ENCODE assay signal across 20 cellular contexts in genomic region chr5:177064500-177065277, GRCh38. TPM values are rescaled to one million over a fixed set of nuclear protein-coding genes. Genes with fewer than 3 reads are reported as not detected.
DNase-seq lines count a peak whose midpoint lies in the region; ATAC-seq, FAIRE-seq and TF ChIP-seq lines count a peak whose summit lies in the region.
"Had no signal": no experiment of that assay in that cellular context is flagged by ENCODE, and none has a peak within 500 bp of the region (broad histone marks: within the 10 kb centered on the region; RNA-seq: fewer than 3 reads in every experiment).

No MANE protein-coding gene starts in this region.

- H3K9me3 ChIP-seq in kidney (ENCODE audit: control insufficient read depth in 1 of 2, low read length in 2 of 2) (no peaks in the 10 kb centered on the region), sigmoid colon (no peaks in the 10 kb centered on the region)
- H3K9me3 ChIP-seq: A549, BE2C had no signal

- DNase-seq in activated B cell treated with CpG ODN at 0.5 μM for 24 hours = no peak
- peak; percentile 40 for DNase-seq in chondrocyte (ENCODE audit: low spot score)
- DNase-seq in kidney = peak; percentile 60
- peak; percentile 50 for DNase-seq in sigmoid colon
- no peak for DNase-seq in COLO829 (ENCODE audit: low spot score)
- no peak for DNase-seq in osteocyte (ENCODE audit: extremely low spot score, unreplicated experiment)
- DNase-seq in activated CD8-positive, alpha-beta T cell treated with anti-CD3 and anti-CD28 coated beads for 36 hours = no peak
- DNase-seq: BE2C; CD4-positive, alpha-beta memory T cell; COR-L47; DMS153; DMS79 treated with DMSO at 0.1 percent for 48 hours; EL; GOT3; H9 had no signal

- POLR2A ChIA-PET in activated B cell treated with CpG ODN at 0.5 μM for 24 hours (lab: Charles Lee) = no interaction called here
- POLR2A ChIA-PET in activated CD8-positive, alpha-beta T cell treated with anti-CD3 and anti-CD28 coated beads for 36 hours (lab: Charles Lee) = no interaction called here

- peaks cover 9 to 13% of the 10 kb centered on the region in 2 donors for H3K36me3 ChIP-seq in kidney (ENCODE audit: control insufficient read depth in 1 of 2, insufficient read depth in 2 of 2, low read length in 2 of 2)
- peaks cover 0 to 55% (median 15%) of the 10 kb centered on the region in 4 donors for H3K36me3 ChIP-seq in sigmoid colon

- H3K4me1 ChIP-seq in kidney (ENCODE audit: control insufficient read depth in 1 of 2, insufficient read depth in 1 of 2, low read depth in 1 of 2, low read length in 2 of 2) (no peaks in the 10 kb centered on the region), sigmoid colon (no peaks in the 10 kb centered on the region)
- H3K4me1 ChIP-seq: A549, BE2C had no signal

- CTCF ChIA-PET in activated B cell treated with CpG ODN at 0.5 μM for 24 hours (lab: Charles Lee) = no interaction called here
- CTCF ChIA-PET in activated CD8-positive, alpha-beta T cell treated with anti-CD3 and anti-CD28 coated beads for 36 hours (lab: Charles Lee) = no interaction called here

- no peak for TF ChIP-seq EP300 in sigmoid colon (IDR thresholded peaks at IDR 0.05)

- H3K4me3 Mint-ChIP-seq in activated B cell treated with CpG ODN at 0.5 μM for 24 hours = no peak overlapping the region
- no peak overlapping the region for H3K4me3 Mint-ChIP-seq in chondrocyte (ENCODE audit: unreplicated experiment)
- H3K4me3 Mint-ChIP-seq in osteocyte (ENCODE audit: unreplicated experiment) = no peak overlapping the region
- H3K4me3 Mint-ChIP-seq in activated CD8-positive, alpha-beta T cell treated with anti-CD3 and anti-CD28 coated beads for 36 hours = no peak overlapping the region
- H3K4me3 Mint-ChIP-seq: CD4-positive, alpha-beta memory T cell; H9 had no signal

- H3K27me3 Mint-ChIP-seq in activated B cell treated with CpG ODN at 0.5 μM for 24 hours (no peaks in the 10 kb centered on the region), chondrocyte (ENCODE audit: low read depth) (no peaks in the 10 kb centered on the region), osteocyte (ENCODE audit: unreplicated experiment) (no peaks in the 10 kb centered on the region)
- no peaks in the 10 kb centered on the region for H3K27me3 Mint-ChIP-seq in activated CD8-positive, alpha-beta T cell treated with anti-CD3 and anti-CD28 coated beads for 36 hours
- H3K27me3 Mint-ChIP-seq: CD4-positive, alpha-beta memory T cell had no signal

- FAIRE-seq in kidney (lab: Jason Lieb, UNC) = no peak
- FAIRE-seq: A549, D721Med, G401.6, GM12891 had no signal

- H3K9me3 Mint-ChIP-seq in activated B cell treated with CpG ODN at 0.5 μM for 24 hours (no peaks in the 10 kb centered on the region), chondrocyte (ENCODE audit: low read depth) (no peaks in the 10 kb centered on the region), osteocyte (ENCODE audit: unreplicated experiment) (no peaks in the 10 kb centered on the region)
- no peaks in the 10 kb centered on the region for H3K9me3 Mint-ChIP-seq in activated CD8-positive, alpha-beta T cell treated with anti-CD3 and anti-CD28 coated beads for 36 hours
- H3K9me3 Mint-ChIP-seq: CD4-positive, alpha-beta memory T cell; H9 had no signal

- ATAC-seq in activated B cell treated with CpG ODN at 0.5 μM for 24 hours (ENCODE audit: low read depth) = no peak
- no peak for ATAC-seq in activated CD8-positive, alpha-beta T cell treated with anti-CD3 and anti-CD28 coated beads for 36 hours
- ATAC-seq: A549 had no signal

- TF ChIP-seq POLR2A in sigmoid colon (IDR thresholded peaks at IDR 0.05) = no peak

- peaks cover 46% of the 10 kb centered on the region for H3K36me3 Mint-ChIP-seq in activated B cell treated with CpG ODN at 0.5 μM for 24 hours (ENCODE audit: low read depth)
- peaks cover 14% of the 10 kb centered on the region for H3K36me3 Mint-ChIP-seq in chondrocyte (ENCODE audit: low read depth)
- H3K36me3 Mint-ChIP-seq in osteocyte (ENCODE audit: unreplicated experiment) = peaks cover 11% of the 10 kb centered on the region
- H3K36me3 Mint-ChIP-seq in activated CD8-positive, alpha-beta T cell treated with anti-CD3 and anti-CD28 coated beads for 36 hours (ENCODE audit: low read depth) = peaks cover 13% of the 10 kb centered on the region

- H3K27ac ChIP-seq in kidney (ENCODE audit: low read depth in 2 of 2, low read length in 2 of 2) = no peak overlapping the region
- no peak overlapping the region for H3K27ac ChIP-seq in sigmoid colon
- H3K27ac ChIP-seq: A549, C4-2B had no signal

- intact Hi-C loops in activated B cell treated with CpG ODN at 0.5 μM for 24 hours (cut with micrococcal nuclease) (no loop called here), kidney (cut with DNase I) (no loop called here), sigmoid colon (cut with DNase I) (no loop called here)
- intact Hi-C loops in activated CD8-positive, alpha-beta T cell treated with anti-CD3 and anti-CD28 coated beads for 36 hours (cut with micrococcal nuclease) = no loop called here

- TF ChIP-seq CTCF in activated B cell treated with CpG ODN at 0.5 μM for 24 hours (IDR thresholded peaks at IDR 0.05) = no peak
- no peak for TF ChIP-seq CTCF in chondrocyte (IDR thresholded peaks at IDR 0.05)
- no peak for TF ChIP-seq CTCF in kidney (IDR thresholded peaks at IDR 0.05; ENCODE audit: borderline replicate concordance, extremely low read depth, insufficient read depth)
- TF ChIP-seq CTCF in sigmoid colon (IDR thresholded peaks at IDR 0.05) = no peak
- TF ChIP-seq CTCF in osteocyte (IDR thresholded peaks at IDR 0.05) = no peak
- no peak for TF ChIP-seq CTCF in activated CD8-positive, alpha-beta T cell treated with anti-CD3 and anti-CD28 coated beads for 36 hours (IDR thresholded peaks at IDR 0.05)

- WGBS in sigmoid colon, 2 donors = 89 to 94% methylated on average over 12 of the region's 12 CpGs

- H3K4me3 ChIP-seq in kidney (ENCODE audit: low read length in 2 of 2) = no peak overlapping the region
- no peak overlapping the region for H3K4me3 ChIP-seq in sigmoid colon
- H3K4me3 ChIP-seq: A549 had no signal

- H3K4me1 Mint-ChIP-seq in activated B cell treated with CpG ODN at 0.5 μM for 24 hours (peaks cover 16% of the 10 kb centered on the region), chondrocyte (ENCODE audit: low read depth) (no peaks in the 10 kb centered on the region), osteocyte (ENCODE audit: unreplicated experiment) (no peaks in the 10 kb centered on the region)
- no peaks in the 10 kb centered on the region for H3K4me1 Mint-ChIP-seq in activated CD8-positive, alpha-beta T cell treated with anti-CD3 and anti-CD28 coated beads for 36 hours (ENCODE audit: low read depth)
- H3K4me1 Mint-ChIP-seq: CD4-positive, alpha-beta memory T cell had no signal

- H3K9ac ChIP-seq in kidney (ENCODE audit: low read length in 2 of 2) = no peak overlapping the region

- peak overlapping the region; percentile 12 for H3K27ac Mint-ChIP-seq in activated B cell treated with CpG ODN at 0.5 μM for 24 hours
- H3K27ac Mint-ChIP-seq in chondrocyte (ENCODE audit: unreplicated experiment) = no peak overlapping the region
- no peak overlapping the region for H3K27ac Mint-ChIP-seq in osteocyte (ENCODE audit: unreplicated experiment)
- no peak overlapping the region for H3K27ac Mint-ChIP-seq in activated CD8-positive, alpha-beta T cell treated with anti-CD3 and anti-CD28 coated beads for 36 hours
- H3K27ac Mint-ChIP-seq: CD4-positive, alpha-beta memory T cell; H9 had no signal

- no peaks in the 10 kb centered on the region for H3K27me3 ChIP-seq in sigmoid colon
- H3K27me3 ChIP-seq: BE2C had no signal

RNA-seq across cellular contexts. Expression of gene FGFR4, which starts 22.0 kb away (rescaled TPM):
- 1.5 and 3.0 TPM in 2 replicates for total RNA-seq in activated B cell treated with CpG ODN at 0.5 μM for 24 hours
- total RNA-seq in chondrocyte = 0.27 to 1.9 TPM (median 1.1 TPM) in 3 replicates
- total RNA-seq in kidney = 72.6 TPM
- polyA plus RNA-seq in kidney (ENCODE audit: insufficient read depth, low read depth, low replicate concordance) = 50.2 TPM
- total RNA-seq in sigmoid colon = 10 to 100 TPM in 1 of 4 donors, 1 to 10 TPM in 3; 3.0 to 11.8 (median 6.1) TPM
- polyA plus RNA-seq in sigmoid colon = 10 to 100 TPM in 1 of 3 donors, 1 to 10 TPM in 2; 4.9 to 45.0 (median 6.6) TPM
- total RNA-seq in osteocyte = 1.1 and 1.7 TPM in 2 replicates
- total RNA-seq in activated CD8-positive, alpha-beta T cell treated with anti-CD3 and anti-CD28 coated beads for 36 hours = 1 to 10 TPM; 1.3 to 2.2 TPM
- polyA plus RNA-seq: CD4-positive, alpha-beta memory T cell had no signal

RNA-seq across cellular contexts. Expression of gene ZNF346, which starts 42.2 kb away (rescaled TPM):
- 28.0 and 31.4 TPM in 2 replicates for total RNA-seq in activated B cell treated with CpG ODN at 0.5 μM for 24 hours
- 15.1 to 24.1 TPM (median 16.4 TPM) in 3 replicates for total RNA-seq in chondrocyte
- 19.2 TPM for total RNA-seq in kidney
- 9.5 TPM for polyA plus RNA-seq in kidney (ENCODE audit: insufficient read depth, low read depth, low replicate concordance)
- 10 to 100 TPM; 12.5 to 21.9 (median 15.0) TPM for total RNA-seq in sigmoid colon
- polyA plus RNA-seq in sigmoid colon = 1 to 10 TPM; 3.0 to 8.9 (median 4.2) TPM
- total RNA-seq in osteocyte = 26.4 and 26.9 TPM in 2 replicates
- 10 to 100 TPM; 15.0 to 17.0 TPM for total RNA-seq in activated CD8-positive, alpha-beta T cell treated with anti-CD3 and anti-CD28 coated beads for 36 hours

RNA-seq across cellular contexts. Expression of gene UIMC1, which starts 58.1 kb away (rescaled TPM):
- total RNA-seq in activated B cell treated with CpG ODN at 0.5 μM for 24 hours = 72.5 and 75.8 TPM in 2 replicates
- 31.5 to 34.2 TPM (median 34.2 TPM) in 3 replicates for total RNA-seq in chondrocyte
- 37.9 TPM for total RNA-seq in kidney
- 16.2 TPM for polyA plus RNA-seq in kidney (ENCODE audit: insufficient read depth, low read depth, low replicate concordance)
- total RNA-seq in sigmoid colon = 10 to 100 TPM; 40.2 to 96.1 (median 53.5) TPM
- 10 to 100 TPM; 18.0 to 22.3 (median 18.0) TPM for polyA plus RNA-seq in sigmoid colon
- 32.9 and 48.7 TPM in 2 replicates for total RNA-seq in osteocyte
- total RNA-seq in activated CD8-positive, alpha-beta T cell treated with anti-CD3 and anti-CD28 coated beads for 36 hours = 10 to 100 TPM; 54.1 to 57.0 TPM

Comparison
In these comparisons a context has a peak if more than half of its experiments do, and no peak if none do; other contexts are left out.
1. DNase-seq: peak in chondrocyte (single experiment), kidney (single experiment) and sigmoid colon (single experiment); none in activated B cell treated with CpG ODN at 0.5 μM for 24 hours (single experiment), COLO829 (single experiment), osteocyte (single experiment) and activated CD8-positive, alpha-beta T cell treated with anti-CD3 and anti-CD28 coated beads for 36 hours (single experiment).